In genomic region chr7:832292-832967, GRCh38 we compare ENCODE assay signal across 8 cellular contexts. TPM values are rescaled to one million over a fixed set of nuclear protein-coding genes. Genes with fewer than 3 reads are reported as not detected.
A peak's percentile ranks its signal among the peaks of the same experiment; 100 is the strongest.
DNase-seq lines count a peak whose midpoint lies in the region; ATAC-seq and TF ChIP-seq lines count a peak whose summit lies in the region.

Gene SUN1, plus strand, starts transcription at chr7:832476. Its CDS starts 49 bp downstream, at chr7:832525.

- H3K36me3 ChIP-seq in HUES6 (ENCODE audit: control insufficient read depth, insufficient read depth, low read length) (peaks cover 23% of the 10 kb centered on the region), thoracic aorta (no peaks in the 10 kb centered on the region)

- H3K27ac ChIP-seq in HUES6 (ENCODE audit: low read depth, low read length) (peak within 1 kb of the TSS; percentile 85), epithelial cell of prostate (peak within 1 kb of the TSS; percentile 98), thoracic aorta (peak within 1 kb of the TSS; percentile 82 to 95)

- H3K4me3 Mint-ChIP-seq in activated CD8-positive, alpha-beta memory T cell treated with anti-CD3 and anti-CD28 coated beads, Interleukin-2, amount 10 ng/mL, durations not matched to agents 7 days and 5 days, result peak within 1 kb of the TSS; percentile 59
- peak within 1 kb of the TSS; percentile 53 for H3K4me3 Mint-ChIP-seq in natural killer cell treated with Interleukin-12 subunit alpha and Interleukin-12 subunit beta and Interleukin-15 and Interleukin-18, amount 100 ng/mL, for 72 hours

- no peak for TF ChIP-seq CTCF in thoracic aorta (IDR thresholded peaks at IDR 0.05)

- peaks cover 5% of the 10 kb centered on the region for H3K36me3 Mint-ChIP-seq in activated CD8-positive, alpha-beta memory T cell treated with anti-CD3 and anti-CD28 coated beads, Interleukin-2, amount 10 ng/mL, durations not matched to agents 7 days and 5 days
- H3K36me3 Mint-ChIP-seq in natural killer cell treated with Interleukin-12 subunit alpha and Interleukin-12 subunit beta and Interleukin-15 and Interleukin-18, amount 100 ng/mL, for 72 hours, result peaks cover 4% of the 10 kb centered on the region

- peak; percentile 89 for DNase-seq in A172 (ENCODE audit: low spot score)
- peak; percentile 76 for DNase-seq in activated CD8-positive, alpha-beta memory T cell treated with anti-CD3 and anti-CD28 coated beads, Interleukin-2, amount 10 ng/mL, durations not matched to agents 7 days and 5 days
- peak; percentile 93 for DNase-seq in epithelial cell of prostate (ENCODE audit: low read depth, low spot score)
- no peak for DNase-seq in natural killer cell treated with Interleukin-12 subunit alpha and Interleukin-12 subunit beta and Interleukin-15 and Interleukin-18, amount 100 ng/mL, for 72 hours (ENCODE audit: low spot score)
- DNase-seq in thoracic aorta (ENCODE audit: low spot score), result no peak
- no peak for DNase-seq in NCI-H128 (lab: John Stamatoyannopoulos, UW; ENCODE audit: unreplicated experiment)

- H3K9me3 ChIP-seq in HUES6 (ENCODE audit: control insufficient read depth, insufficient read depth, low read depth, low read length), result no peaks in the 10 kb centered on the region
- no peaks in the 10 kb centered on the region for H3K9me3 ChIP-seq in thoracic aorta

- H3K4me1 ChIP-seq in HUES6 (ENCODE audit: control insufficient read depth, insufficient read depth, low read length) (peaks cover 34% of the 10 kb centered on the region), thoracic aorta (ENCODE audit: control insufficient read depth in 1 of 2, low read depth in 2 of 2) (peaks cover 57 to 85% of the 10 kb centered on the region in 2 donors)

- ATAC-seq in GM19452 (IDR thresholded peaks at IDR 0.05; ENCODE audit: unreplicated experiment), result peak; percentile 51
- ATAC-seq in activated CD8-positive, alpha-beta memory T cell treated with anti-CD3 and anti-CD28 coated beads, Interleukin-2, amount 10 ng/mL, durations not matched to agents 7 days and 5 days, result peak; percentile 76
- peak; percentile 48 to 50 for ATAC-seq in natural killer cell treated with Interleukin-12 subunit alpha and Interleukin-12 subunit beta and Interleukin-15 and Interleukin-18, amount 100 ng/mL, for 72 hours
- no peak for ATAC-seq in thoracic aorta (ENCODE audit: insufficient number of reproducible peaks, low FRiP score, low read depth)

- no peaks in the 10 kb centered on the region for H3K9me3 Mint-ChIP-seq in activated CD8-positive, alpha-beta memory T cell treated with anti-CD3 and anti-CD28 coated beads, Interleukin-2, amount 10 ng/mL, durations not matched to agents 7 days and 5 days (ENCODE audit: low read depth)
- no peaks in the 10 kb centered on the region for H3K9me3 Mint-ChIP-seq in natural killer cell treated with Interleukin-12 subunit alpha and Interleukin-12 subunit beta and Interleukin-15 and Interleukin-18, amount 100 ng/mL, for 72 hours

- CTCF ChIA-PET in activated CD8-positive, alpha-beta memory T cell treated with anti-CD3 and anti-CD28 coated beads, Interleukin-2, amount 10 ng/mL, durations not matched to agents 7 days and 5 days (lab: Charles Lee), result interaction anchor here (0.6 to 2.6 kb wide), 10 partner anchors 15 to 280 kb away, joined by 3 to 12 read pairs (median 4); partner anchors contain the start of gene GET4

- no peaks in the 10 kb centered on the region for H3K27me3 Mint-ChIP-seq in activated CD8-positive, alpha-beta memory T cell treated with anti-CD3 and anti-CD28 coated beads, Interleukin-2, amount 10 ng/mL, durations not matched to agents 7 days and 5 days
- no peaks in the 10 kb centered on the region for H3K27me3 Mint-ChIP-seq in natural killer cell treated with Interleukin-12 subunit alpha and Interleukin-12 subunit beta and Interleukin-15 and Interleukin-18, amount 100 ng/mL, for 72 hours

- H3K9ac ChIP-seq in HUES6 (ENCODE audit: low read length), result peak within 1 kb of the TSS; percentile 42

- H3K4me3 ChIP-seq in HUES6 (ENCODE audit: low read depth, low read length), result 0 out of 2 replicates have a peak within 1 kb of the TSS, but pooled peaks have one; percentile 4
- peak within 1 kb of the TSS; percentile 62 for H3K4me3 ChIP-seq in thoracic aorta

- H3K27me3 ChIP-seq in HUES6 (ENCODE audit: control insufficient read depth, insufficient read depth, low read length) (no peaks in the 10 kb centered on the region), thoracic aorta (replicated peaks; ENCODE audit: insufficient read depth) (no peaks in the 10 kb centered on the region)

- peaks cover 29% of the 10 kb centered on the region for H3K4me1 Mint-ChIP-seq in activated CD8-positive, alpha-beta memory T cell treated with anti-CD3 and anti-CD28 coated beads, Interleukin-2, amount 10 ng/mL, durations not matched to agents 7 days and 5 days
- peaks cover 28 to 34% of the 10 kb centered on the region in 2 donors for H3K4me1 Mint-ChIP-seq in natural killer cell treated with Interleukin-12 subunit alpha and Interleukin-12 subunit beta and Interleukin-15 and Interleukin-18, amount 100 ng/mL, for 72 hours (ENCODE audit: low read depth in 2 of 2)

- peak within 1 kb of the TSS; percentile 85 for H3K27ac Mint-ChIP-seq in activated CD8-positive, alpha-beta memory T cell treated with anti-CD3 and anti-CD28 coated beads, Interleukin-2, amount 10 ng/mL, durations not matched to agents 7 days and 5 days
- H3K27ac Mint-ChIP-seq in natural killer cell treated with Interleukin-12 subunit alpha and Interleukin-12 subunit beta and Interleukin-15 and Interleukin-18, amount 100 ng/mL, for 72 hours, result peak within 1 kb of the TSS; percentile 53 to 82

RNA-seq across cellular contexts. Expression of gene SUN1, which starts in this region (rescaled TPM):
- total RNA-seq in A172 (2014; rRNA removed; shearing (Covaris generic)), result 103 and 123 TPM in 2 replicates
- total RNA-seq in activated CD8-positive, alpha-beta memory T cell treated with anti-CD3 and anti-CD28 coated beads, Interleukin-2, amount 10 ng/mL, durations not matched to agents 7 days and 5 days, result 10 to 100 TPM; 41.4 to 46.3 TPM
- total RNA-seq in natural killer cell treated with Interleukin-12 subunit alpha and Interleukin-12 subunit beta and Interleukin-15 and Interleukin-18, amount 100 ng/mL, for 72 hours, result 10 to 100 TPM; 34.3 to 50.4 TPM
- 100 to 1,000 TPM; 205 to 319 TPM for total RNA-seq in thoracic aorta

Comparison
In these comparisons a context has a peak if more than half of its experiments do, and no peak if none do; other contexts are left out.
1. DNase-seq: peak in A172 (single experiment), activated CD8-positive, alpha-beta memory T cell treated with anti-CD3 and anti-CD28 coated beads, Interleukin-2, amount 10 ng/mL, durations not matched to agents 7 days and 5 days (single experiment) and epithelial cell of prostate (single experiment); none in natural killer cell treated with Interleukin-12 subunit alpha and Interleukin-12 subunit beta and Interleukin-15 and Interleukin-18, amount 100 ng/mL, for 72 hours (single experiment), thoracic aorta (single experiment) and NCI-H128 (single experiment).
2. Peak in every context shown above with its lines, with median percentiles within 50 percentile points of each other: H3K27ac ChIP-seq.